ENCODE assay signal across 15 cellular contexts in the genomic region with DNA sequence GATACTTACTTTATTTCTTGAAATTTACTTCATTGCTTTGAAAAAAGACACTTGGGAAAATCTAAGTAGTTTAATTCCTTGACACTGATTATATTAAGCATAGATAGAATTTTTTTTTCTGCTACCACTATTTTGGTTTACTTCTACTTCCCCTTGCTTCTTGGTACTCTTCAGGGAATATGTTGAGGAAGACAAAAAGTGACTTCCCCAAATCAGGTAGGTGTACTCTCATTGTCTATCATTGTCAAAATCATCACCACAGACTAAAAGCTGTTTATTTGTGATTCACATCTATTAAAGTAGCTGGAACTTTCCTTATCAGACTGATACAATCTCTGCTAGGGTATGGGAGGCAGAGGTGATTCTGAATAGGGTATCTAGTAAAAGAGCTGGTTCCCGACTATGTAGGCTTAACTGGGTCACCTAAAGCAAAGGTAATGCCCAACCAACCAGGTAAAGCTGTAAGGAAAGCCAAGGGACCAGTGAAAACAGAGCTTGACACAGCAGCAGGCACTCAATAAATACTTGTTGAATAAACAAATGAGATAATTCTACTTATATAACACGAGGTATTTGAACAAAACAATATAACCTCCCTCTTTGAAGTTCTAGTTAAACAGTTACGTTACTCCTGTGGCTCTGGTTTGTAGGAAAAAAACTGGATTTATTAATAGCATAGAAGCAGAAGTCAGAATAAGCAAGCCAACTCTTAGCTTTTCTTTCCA.
A peak's percentile ranks its signal among the peaks of the same experiment; 100 is the strongest.
DNase-seq lines count a peak whose midpoint lies in the region; ATAC-seq, FAIRE-seq and TF ChIP-seq lines count a peak whose summit lies in the region.
"Had no signal": no experiment of that assay in that cellular context is flagged by ENCODE, and none has a peak within 500 bp of the region (broad histone marks: within the 10 kb centered on the region; RNA-seq: fewer than 3 reads in every experiment).

No MANE protein-coding gene starts in this region.

- H3K27me3 ChIP-seq in body of pancreas = no peaks in the 10 kb centered on the region
- no peaks in the 10 kb centered on the region for H3K27me3 ChIP-seq in neural cell (ENCODE audit: insufficient read depth, low read depth, low read length)

- no peaks in the 10 kb centered on the region for H3K9me2 ChIP-seq in neural cell (ENCODE audit: insufficient read depth, low read length)

- intact Hi-C loops in body of pancreas (cut with DNase I) = loop anchor here (10.0 kb wide), 1 partner anchor 627 kb away; a partner anchor contains a TSS

- no peaks in the 10 kb centered on the region for H4K20me1 ChIP-seq in neural cell (ENCODE audit: insufficient read depth)

- no peaks in the 10 kb centered on the region for H3K36me3 ChIP-seq in body of pancreas (replicated peaks in 1 of 2; ENCODE audit: insufficient read depth in 1 of 2, low read depth in 2 of 2)
- no peaks in the 10 kb centered on the region for H3K36me3 ChIP-seq in neural cell (ENCODE audit: insufficient read depth, low read length)

- peak; percentile 48 for DNase-seq in NCI-H2029 (lab: John Stamatoyannopoulos, UW)
- no peak for DNase-seq in NCI-H2029 treated with DMSO at 0.1 percent for 48 hours (lab: John Stamatoyannopoulos, UW)
- peak; percentile 50 for DNase-seq in LNCaP clone FGC (ENCODE audit: low read depth)
- no peak for DNase-seq in body of pancreas
- DNase-seq in NCI-H1417 treated with DMSO at 0.1 percent for 48 hours (lab: John Stamatoyannopoulos, UW) = no peak
- DNase-seq in HTR-8/SVneo (ENCODE audit: insufficient read length, low spot score) = no peak
- no peak for DNase-seq in iPS-NIHi7 (ENCODE audit: extremely low spot score)
- DNase-seq: 8988T; CD4-positive, CD25-positive, alpha-beta regulatory T cell; DMS79 treated with DMSO at 0.1 percent for 48 hours; GDM1; GOT3; NCI-H2081 treated with DMSO at 0.1 percent for 48 hours; NCI-H345 had no signal

- H3K4me3 ChIP-seq in LNCaP clone FGC (ENCODE audit: low read depth, low read length) = no peak overlapping the region
- H3K4me3 ChIP-seq in body of pancreas = no peak overlapping the region
- H3K4me3 ChIP-seq in neural cell (ENCODE audit: low read length) = no peak overlapping the region

- H3F3A ChIP-seq in neural cell (ENCODE audit: insufficient read depth, low read length, poor library complexity, severe bottlenecking) = no peaks in the 10 kb centered on the region

- ATAC-seq in body of pancreas = peak; percentile 48

- H3K4me1 ChIP-seq in body of pancreas = peaks cover 20% of the 10 kb centered on the region

- no peak overlapping the region for H3K4me2 ChIP-seq in neural cell (ENCODE audit: low read length)

- TF ChIP-seq POLR2A in body of pancreas (IDR thresholded peaks at IDR 0.05) = no peak

- H3K79me2 ChIP-seq in neural cell (replicated peaks; ENCODE audit: insufficient read depth, low read length) = no peaks in the 10 kb centered on the region

- H3K9me3 ChIP-seq in body of pancreas (no peaks in the 10 kb centered on the region), neural cell (ENCODE audit: low read length) (no peaks in the 10 kb centered on the region)

- no peak for TF ChIP-seq RAD21 in neural cell (conservative IDR thresholded peaks at IDR 0.05)

- TF ChIP-seq EP300 in neural cell (conservative IDR thresholded peaks at IDR 0.05; ENCODE audit: poor library complexity, severe bottlenecking) = no peak

- no peak overlapping the region for H2AFZ ChIP-seq in neural cell (ENCODE audit: low read depth, low read length)

- no peak overlapping the region for H3K9ac ChIP-seq in neural cell (ENCODE audit: low read length)

- no peak for TF ChIP-seq CTCF in LNCaP clone FGC (IDR thresholded peaks at IDR 0.05; ENCODE audit: control insufficient read depth, extremely low read depth, insufficient read depth)
- no peak for TF ChIP-seq CTCF in body of pancreas (IDR thresholded peaks at IDR 0.05)
- TF ChIP-seq CTCF in neural cell (IDR thresholded peaks at IDR 0.05; ENCODE audit: poor library complexity, severe bottlenecking) = no peak

- no peak for FAIRE-seq in HTR-8/SVneo (lab: Jason Lieb, UNC)

- 18% methylated on average over 3 of the region's 3 CpGs for WGBS in body of pancreas, 2 donors

- no peak overlapping the region for H3K27ac ChIP-seq in body of pancreas
- peak overlapping the region; percentile 47 for H3K27ac ChIP-seq in neural cell (ENCODE audit: low read length)

TF ChIP-seq in neural cell, 6 proteins besides CTCF, POLR2A, EP300 and RAD21:
- no peak for TF ChIP-seq MXI1 (conservative IDR thresholded peaks at IDR 0.05; ENCODE audit: poor library complexity, severe bottlenecking)
- TF ChIP-seq, protein P1, sequence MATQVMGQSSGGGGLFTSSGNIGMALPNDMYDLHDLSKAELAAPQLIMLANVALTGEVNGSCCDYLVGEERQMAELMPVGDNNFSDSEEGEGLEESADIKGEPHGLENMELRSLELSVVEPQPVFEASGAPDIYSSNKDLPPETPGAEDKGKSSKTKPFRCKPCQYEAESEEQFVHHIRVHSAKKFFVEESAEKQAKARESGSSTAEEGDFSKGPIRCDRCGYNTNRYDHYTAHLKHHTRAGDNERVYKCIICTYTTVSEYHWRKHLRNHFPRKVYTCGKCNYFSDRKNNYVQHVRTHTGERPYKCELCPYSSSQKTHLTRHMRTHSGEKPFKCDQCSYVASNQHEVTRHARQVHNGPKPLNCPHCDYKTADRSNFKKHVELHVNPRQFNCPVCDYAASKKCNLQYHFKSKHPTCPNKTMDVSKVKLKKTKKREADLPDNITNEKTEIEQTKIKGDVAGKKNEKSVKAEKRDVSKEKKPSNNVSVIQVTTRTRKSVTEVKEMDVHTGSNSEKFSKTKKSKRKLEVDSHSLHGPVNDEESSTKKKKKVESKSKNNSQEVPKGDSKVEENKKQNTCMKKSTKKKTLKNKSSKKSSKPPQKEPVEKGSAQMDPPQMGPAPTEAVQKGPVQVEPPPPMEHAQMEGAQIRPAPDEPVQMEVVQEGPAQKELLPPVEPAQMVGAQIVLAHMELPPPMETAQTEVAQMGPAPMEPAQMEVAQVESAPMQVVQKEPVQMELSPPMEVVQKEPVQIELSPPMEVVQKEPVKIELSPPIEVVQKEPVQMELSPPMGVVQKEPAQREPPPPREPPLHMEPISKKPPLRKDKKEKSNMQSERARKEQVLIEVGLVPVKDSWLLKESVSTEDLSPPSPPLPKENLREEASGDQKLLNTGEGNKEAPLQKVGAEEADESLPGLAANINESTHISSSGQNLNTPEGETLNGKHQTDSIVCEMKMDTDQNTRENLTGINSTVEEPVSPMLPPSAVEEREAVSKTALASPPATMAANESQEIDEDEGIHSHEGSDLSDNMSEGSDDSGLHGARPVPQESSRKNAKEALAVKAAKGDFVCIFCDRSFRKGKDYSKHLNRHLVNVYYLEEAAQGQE (IDR thresholded peaks at IDR 0.05; ENCODE audit: borderline replicate concordance) = no peak
- no peak for TF ChIP-seq EZH2 (IDR thresholded peaks at IDR 0.05; ENCODE audit: borderline replicate concordance, insufficient read depth, low read length, poor library complexity, severe bottlenecking)
- TF ChIP-seq SMC3 (conservative IDR thresholded peaks at IDR 0.05; ENCODE audit: poor library complexity) = no peak
- TF ChIP-seq POLR2AphosphoS5 (IDR thresholded peaks at IDR 0.05) = no peak
- no peak for TF ChIP-seq TAF1 (IDR thresholded peaks at IDR 0.05; ENCODE audit: low read depth)

Comparison
In these comparisons a context has a peak if more than half of its experiments do, and no peak if none do; other contexts are left out.
1. DNase-seq: peak in NCI-H2029 (single experiment) and LNCaP clone FGC (single experiment); none in NCI-H2029 treated with DMSO at 0.1 percent for 48 hours (single experiment), body of pancreas (0 of 4), NCI-H1417 treated with DMSO at 0.1 percent for 48 hours (single experiment), HTR-8/SVneo (single experiment) and iPS-NIHi7 (single experiment).